In the genomic region with DNA sequence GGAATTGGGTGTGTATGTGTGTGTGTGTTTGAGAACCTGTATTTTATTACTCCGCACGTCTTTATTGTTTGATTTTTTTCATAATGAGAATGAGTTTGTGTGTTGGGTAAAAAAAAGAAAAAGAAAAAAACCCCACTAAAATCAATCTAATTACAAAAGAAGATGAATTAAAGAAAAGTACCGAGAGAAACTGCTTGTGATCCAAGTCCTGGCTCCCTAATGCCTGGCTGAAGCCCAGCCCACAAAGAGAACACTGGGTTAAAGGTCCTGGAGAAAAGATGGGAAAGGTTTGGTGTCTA, we compare ENCODE assay signal across 3 cellular contexts.
A peak's percentile ranks its signal among the peaks of the same experiment; 100 is the strongest.
TF ChIP-seq lines count a peak whose summit lies in the region.

No MANE protein-coding gene starts in this region.

TF ChIP-seq in SK-N-SH, 30 proteins besides CTCF, POLR2A, EP300 and RAD21:
- TF ChIP-seq, protein P1, sequence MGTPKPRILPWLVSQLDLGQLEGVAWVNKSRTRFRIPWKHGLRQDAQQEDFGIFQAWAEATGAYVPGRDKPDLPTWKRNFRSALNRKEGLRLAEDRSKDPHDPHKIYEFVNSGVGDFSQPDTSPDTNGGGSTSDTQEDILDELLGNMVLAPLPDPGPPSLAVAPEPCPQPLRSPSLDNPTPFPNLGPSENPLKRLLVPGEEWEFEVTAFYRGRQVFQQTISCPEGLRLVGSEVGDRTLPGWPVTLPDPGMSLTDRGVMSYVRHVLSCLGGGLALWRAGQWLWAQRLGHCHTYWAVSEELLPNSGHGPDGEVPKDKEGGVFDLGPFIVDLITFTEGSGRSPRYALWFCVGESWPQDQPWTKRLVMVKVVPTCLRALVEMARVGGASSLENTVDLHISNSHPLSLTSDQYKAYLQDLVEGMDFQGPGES (IDR thresholded peaks at IDR 0.05; ENCODE audit: low read depth, low read length) = no peak
- TF ChIP-seq POLR2AphosphoS5 (IDR thresholded peaks at IDR 0.05; ENCODE audit: low read depth, low read length) (no peak), RXRA (IDR thresholded peaks at IDR 0.05; ENCODE audit: borderline replicate concordance, low read depth) (no peak), EZH2phosphoT487 (IDR thresholded peaks at IDR 0.05; ENCODE audit: borderline replicate concordance, low read depth) (no peak), JUND (IDR thresholded peaks at IDR 0.05) (no peak), GABPA (IDR thresholded peaks at IDR 0.05; ENCODE audit: low read depth) (no peak)
- TF ChIP-seq, protein P2, sequence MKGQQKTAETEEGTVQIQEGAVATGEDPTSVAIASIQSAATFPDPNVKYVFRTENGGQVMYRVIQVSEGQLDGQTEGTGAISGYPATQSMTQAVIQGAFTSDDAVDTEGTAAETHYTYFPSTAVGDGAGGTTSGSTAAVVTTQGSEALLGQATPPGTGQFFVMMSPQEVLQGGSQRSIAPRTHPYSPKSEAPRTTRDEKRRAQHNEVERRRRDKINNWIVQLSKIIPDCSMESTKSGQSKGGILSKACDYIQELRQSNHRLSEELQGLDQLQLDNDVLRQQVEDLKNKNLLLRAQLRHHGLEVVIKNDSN (IDR thresholded peaks at IDR 0.05; ENCODE audit: borderline replicate concordance, low read depth) = no peak
- TF ChIP-seq, protein P3, sequence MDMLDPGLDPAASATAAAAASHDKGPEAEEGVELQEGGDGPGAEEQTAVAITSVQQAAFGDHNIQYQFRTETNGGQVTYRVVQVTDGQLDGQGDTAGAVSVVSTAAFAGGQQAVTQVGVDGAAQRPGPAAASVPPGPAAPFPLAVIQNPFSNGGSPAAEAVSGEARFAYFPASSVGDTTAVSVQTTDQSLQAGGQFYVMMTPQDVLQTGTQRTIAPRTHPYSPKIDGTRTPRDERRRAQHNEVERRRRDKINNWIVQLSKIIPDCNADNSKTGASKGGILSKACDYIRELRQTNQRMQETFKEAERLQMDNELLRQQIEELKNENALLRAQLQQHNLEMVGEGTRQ (IDR thresholded peaks at IDR 0.05; ENCODE audit: borderline replicate concordance, low read depth, low read length) = no peak
- TF ChIP-seq, protein P4, sequence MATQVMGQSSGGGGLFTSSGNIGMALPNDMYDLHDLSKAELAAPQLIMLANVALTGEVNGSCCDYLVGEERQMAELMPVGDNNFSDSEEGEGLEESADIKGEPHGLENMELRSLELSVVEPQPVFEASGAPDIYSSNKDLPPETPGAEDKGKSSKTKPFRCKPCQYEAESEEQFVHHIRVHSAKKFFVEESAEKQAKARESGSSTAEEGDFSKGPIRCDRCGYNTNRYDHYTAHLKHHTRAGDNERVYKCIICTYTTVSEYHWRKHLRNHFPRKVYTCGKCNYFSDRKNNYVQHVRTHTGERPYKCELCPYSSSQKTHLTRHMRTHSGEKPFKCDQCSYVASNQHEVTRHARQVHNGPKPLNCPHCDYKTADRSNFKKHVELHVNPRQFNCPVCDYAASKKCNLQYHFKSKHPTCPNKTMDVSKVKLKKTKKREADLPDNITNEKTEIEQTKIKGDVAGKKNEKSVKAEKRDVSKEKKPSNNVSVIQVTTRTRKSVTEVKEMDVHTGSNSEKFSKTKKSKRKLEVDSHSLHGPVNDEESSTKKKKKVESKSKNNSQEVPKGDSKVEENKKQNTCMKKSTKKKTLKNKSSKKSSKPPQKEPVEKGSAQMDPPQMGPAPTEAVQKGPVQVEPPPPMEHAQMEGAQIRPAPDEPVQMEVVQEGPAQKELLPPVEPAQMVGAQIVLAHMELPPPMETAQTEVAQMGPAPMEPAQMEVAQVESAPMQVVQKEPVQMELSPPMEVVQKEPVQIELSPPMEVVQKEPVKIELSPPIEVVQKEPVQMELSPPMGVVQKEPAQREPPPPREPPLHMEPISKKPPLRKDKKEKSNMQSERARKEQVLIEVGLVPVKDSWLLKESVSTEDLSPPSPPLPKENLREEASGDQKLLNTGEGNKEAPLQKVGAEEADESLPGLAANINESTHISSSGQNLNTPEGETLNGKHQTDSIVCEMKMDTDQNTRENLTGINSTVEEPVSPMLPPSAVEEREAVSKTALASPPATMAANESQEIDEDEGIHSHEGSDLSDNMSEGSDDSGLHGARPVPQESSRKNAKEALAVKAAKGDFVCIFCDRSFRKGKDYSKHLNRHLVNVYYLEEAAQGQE (IDR thresholded peaks at IDR 0.05; ENCODE audit: low read depth, low read length) = no peak

TF ChIP-seq in SK-N-SH treated with all-trans-retinoic acid at 6 μM for 48 hours, 23 proteins besides CTCF, POLR2A, EP300 and RAD21 (continues in another document):
- TF ChIP-seq, protein P5, sequence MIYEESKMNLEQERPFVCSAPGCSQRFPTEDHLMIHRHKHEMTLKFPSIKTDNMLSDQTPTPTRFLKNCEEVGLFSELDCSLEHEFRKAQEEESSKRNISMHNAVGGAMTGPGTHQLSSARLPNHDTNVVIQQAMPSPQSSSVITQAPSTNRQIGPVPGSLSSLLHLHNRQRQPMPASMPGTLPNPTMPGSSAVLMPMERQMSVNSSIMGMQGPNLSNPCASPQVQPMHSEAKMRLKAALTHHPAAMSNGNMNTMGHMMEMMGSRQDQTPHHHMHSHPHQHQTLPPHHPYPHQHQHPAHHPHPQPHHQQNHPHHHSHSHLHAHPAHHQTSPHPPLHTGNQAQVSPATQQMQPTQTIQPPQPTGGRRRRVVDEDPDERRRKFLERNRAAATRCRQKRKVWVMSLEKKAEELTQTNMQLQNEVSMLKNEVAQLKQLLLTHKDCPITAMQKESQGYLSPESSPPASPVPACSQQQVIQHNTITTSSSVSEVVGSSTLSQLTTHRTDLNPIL (CRISPR knock-in tag; IDR thresholded peaks at IDR 0.05; ENCODE audit: low read depth) = no peak
- TF ChIP-seq TOX (CRISPR knock-in tag; IDR thresholded peaks at IDR 0.05; ENCODE audit: borderline replicate concordance) (no peak), ZNF565 (CRISPR knock-in tag; conservative IDR thresholded peaks at IDR 0.05; ENCODE audit: low read depth) (no peak), TCF4 (CRISPR knock-in tag; IDR thresholded peaks at IDR 0.05; ENCODE audit: borderline replicate concordance) (no peak), ZNF8 (CRISPR knock-in tag; IDR thresholded peaks at IDR 0.05) (no peak), OSR1 (CRISPR knock-in tag; IDR thresholded peaks at IDR 0.05) (no peak), RARB (CRISPR knock-in tag; IDR thresholded peaks at IDR 0.05) (no peak), PPARA (CRISPR knock-in tag; IDR thresholded peaks at IDR 0.05; ENCODE audit: borderline replicate concordance) (no peak), ZNF70 (CRISPR knock-in tag; IDR thresholded peaks at IDR 0.05) (no peak), ESRRG (CRISPR knock-in tag; IDR thresholded peaks at IDR 0.05) (no peak)
- TF ChIP-seq, protein P6, sequence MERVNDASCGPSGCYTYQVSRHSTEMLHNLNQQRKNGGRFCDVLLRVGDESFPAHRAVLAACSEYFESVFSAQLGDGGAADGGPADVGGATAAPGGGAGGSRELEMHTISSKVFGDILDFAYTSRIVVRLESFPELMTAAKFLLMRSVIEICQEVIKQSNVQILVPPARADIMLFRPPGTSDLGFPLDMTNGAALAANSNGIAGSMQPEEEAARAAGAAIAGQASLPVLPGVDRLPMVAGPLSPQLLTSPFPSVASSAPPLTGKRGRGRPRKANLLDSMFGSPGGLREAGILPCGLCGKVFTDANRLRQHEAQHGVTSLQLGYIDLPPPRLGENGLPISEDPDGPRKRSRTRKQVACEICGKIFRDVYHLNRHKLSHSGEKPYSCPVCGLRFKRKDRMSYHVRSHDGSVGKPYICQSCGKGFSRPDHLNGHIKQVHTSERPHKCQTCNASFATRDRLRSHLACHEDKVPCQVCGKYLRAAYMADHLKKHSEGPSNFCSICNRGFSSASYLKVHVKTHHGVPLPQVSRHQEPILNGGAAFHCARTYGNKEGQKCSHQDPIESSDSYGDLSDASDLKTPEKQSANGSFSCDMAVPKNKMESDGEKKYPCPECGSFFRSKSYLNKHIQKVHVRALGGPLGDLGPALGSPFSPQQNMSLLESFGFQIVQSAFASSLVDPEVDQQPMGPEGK (CRISPR knock-in tag; IDR thresholded peaks at IDR 0.05; ENCODE audit: borderline replicate concordance) = no peak
- TF ChIP-seq, protein P7, sequence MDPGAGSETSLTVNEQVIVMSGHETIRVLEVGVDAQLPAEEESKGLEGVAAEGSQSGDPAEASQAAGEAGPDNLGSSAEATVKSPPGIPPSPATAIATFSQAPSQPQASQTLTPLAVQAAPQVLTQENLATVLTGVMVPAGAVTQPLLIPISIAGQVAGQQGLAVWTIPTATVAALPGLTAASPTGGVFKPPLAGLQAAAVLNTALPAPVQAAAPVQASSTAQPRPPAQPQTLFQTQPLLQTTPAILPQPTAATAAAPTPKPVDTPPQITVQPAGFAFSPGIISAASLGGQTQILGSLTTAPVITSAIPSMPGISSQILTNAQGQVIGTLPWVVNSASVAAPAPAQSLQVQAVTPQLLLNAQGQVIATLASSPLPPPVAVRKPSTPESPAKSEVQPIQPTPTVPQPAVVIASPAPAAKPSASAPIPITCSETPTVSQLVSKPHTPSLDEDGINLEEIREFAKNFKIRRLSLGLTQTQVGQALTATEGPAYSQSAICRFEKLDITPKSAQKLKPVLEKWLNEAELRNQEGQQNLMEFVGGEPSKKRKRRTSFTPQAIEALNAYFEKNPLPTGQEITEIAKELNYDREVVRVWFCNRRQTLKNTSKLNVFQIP (CRISPR knock-in tag; IDR thresholded peaks at IDR 0.05; ENCODE audit: borderline replicate concordance, low read depth) = no peak

TF ChIP-seq in HepG2, 621 proteins besides CTCF, POLR2A, EP300 and RAD21 (continues in another document):
- TF ChIP-seq ZNF547 (CRISPR knock-in tag; IDR thresholded peaks at IDR 0.05) (no peak), ZNF460 (CRISPR knock-in tag; IDR thresholded peaks at IDR 0.05; ENCODE audit: borderline replicate concordance) (no peak), SRSF4 (IDR thresholded peaks at IDR 0.05; ENCODE audit: low read depth, low read length, poor library complexity, severe bottlenecking) (peak; percentile 1), ZNF629 (CRISPR knock-in tag; conservative IDR thresholded peaks at IDR 0.05) (0 out of 2 replicates have a peak, but pooled peaks have one; percentile 32), TP53 (CRISPR knock-in tag; conservative IDR thresholded peaks at IDR 0.05) (no peak)
- TF ChIP-seq, protein P8, sequence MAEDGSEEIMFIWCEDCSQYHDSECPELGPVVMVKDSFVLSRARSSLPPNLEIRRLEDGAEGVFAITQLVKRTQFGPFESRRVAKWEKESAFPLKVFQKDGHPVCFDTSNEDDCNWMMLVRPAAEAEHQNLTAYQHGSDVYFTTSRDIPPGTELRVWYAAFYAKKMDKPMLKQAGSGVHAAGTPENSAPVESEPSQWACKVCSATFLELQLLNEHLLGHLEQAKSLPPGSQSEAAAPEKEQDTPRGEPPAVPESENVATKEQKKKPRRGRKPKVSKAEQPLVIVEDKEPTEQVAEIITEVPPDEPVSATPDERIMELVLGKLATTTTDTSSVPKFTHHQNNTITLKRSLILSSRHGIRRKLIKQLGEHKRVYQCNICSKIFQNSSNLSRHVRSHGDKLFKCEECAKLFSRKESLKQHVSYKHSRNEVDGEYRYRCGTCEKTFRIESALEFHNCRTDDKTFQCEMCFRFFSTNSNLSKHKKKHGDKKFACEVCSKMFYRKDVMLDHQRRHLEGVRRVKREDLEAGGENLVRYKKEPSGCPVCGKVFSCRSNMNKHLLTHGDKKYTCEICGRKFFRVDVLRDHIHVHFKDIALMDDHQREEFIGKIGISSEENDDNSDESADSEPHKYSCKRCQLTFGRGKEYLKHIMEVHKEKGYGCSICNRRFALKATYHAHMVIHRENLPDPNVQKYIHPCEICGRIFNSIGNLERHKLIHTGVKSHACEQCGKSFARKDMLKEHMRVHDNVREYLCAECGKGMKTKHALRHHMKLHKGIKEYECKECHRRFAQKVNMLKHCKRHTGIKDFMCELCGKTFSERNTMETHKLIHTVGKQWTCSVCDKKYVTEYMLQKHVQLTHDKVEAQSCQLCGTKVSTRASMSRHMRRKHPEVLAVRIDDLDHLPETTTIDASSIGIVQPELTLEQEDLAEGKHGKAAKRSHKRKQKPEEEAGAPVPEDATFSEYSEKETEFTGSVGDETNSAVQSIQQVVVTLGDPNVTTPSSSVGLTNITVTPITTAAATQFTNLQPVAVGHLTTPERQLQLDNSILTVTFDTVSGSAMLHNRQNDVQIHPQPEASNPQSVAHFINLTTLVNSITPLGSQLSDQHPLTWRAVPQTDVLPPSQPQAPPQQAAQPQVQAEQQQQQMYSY (CRISPR knock-in tag; IDR thresholded peaks at IDR 0.05) = peak; percentile 72; the same call in 1 of the 2 replicates
- TF ChIP-seq, protein P9, sequence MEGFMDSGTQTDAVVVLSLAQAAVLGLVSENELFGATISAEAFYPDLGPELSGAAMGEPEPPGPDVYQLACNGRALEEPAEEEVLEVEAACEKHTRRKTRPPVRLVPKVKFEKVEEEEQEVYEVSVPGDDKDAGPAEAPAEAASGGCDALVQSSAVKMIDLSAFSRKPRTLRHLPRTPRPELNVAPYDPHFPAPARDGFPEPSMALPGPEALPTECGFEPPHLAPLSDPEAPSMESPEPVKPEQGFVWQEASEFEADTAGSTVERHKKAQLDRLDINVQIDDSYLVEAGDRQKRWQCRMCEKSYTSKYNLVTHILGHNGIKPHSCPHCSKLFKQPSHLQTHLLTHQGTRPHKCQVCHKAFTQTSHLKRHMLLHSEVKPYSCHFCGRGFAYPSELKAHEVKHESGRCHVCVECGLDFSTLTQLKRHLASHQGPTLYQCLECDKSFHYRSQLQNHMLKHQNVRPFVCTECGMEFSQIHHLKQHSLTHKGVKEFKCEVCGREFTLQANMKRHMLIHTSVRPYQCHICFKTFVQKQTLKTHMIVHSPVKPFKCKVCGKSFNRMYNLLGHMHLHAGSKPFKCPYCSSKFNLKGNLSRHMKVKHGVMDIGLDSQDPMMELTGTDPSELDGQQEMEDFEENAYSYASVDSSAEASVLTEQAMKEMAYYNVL (CRISPR knock-in tag; IDR thresholded peaks at IDR 0.05; ENCODE audit: borderline replicate concordance) = no peak
- TF ChIP-seq, protein P10, sequence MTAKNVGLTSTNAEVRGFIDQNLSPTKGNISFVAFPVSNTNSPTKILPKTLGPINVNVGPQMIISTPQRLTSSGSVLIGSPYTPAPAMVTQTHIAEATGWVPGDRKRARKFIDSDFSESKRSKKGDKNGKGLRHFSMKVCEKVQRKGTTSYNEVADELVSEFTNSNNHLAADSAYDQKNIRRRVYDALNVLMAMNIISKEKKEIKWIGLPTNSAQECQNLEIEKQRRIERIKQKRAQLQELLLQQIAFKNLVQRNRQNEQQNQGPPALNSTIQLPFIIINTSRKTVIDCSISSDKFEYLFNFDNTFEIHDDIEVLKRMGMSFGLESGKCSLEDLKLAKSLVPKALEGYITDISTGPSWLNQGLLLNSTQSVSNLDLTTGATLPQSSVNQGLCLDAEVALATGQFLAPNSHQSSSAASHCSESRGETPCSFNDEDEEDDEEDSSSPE (CRISPR knock-in tag; IDR thresholded peaks at IDR 0.05) = no peak
- TF ChIP-seq, protein P11, sequence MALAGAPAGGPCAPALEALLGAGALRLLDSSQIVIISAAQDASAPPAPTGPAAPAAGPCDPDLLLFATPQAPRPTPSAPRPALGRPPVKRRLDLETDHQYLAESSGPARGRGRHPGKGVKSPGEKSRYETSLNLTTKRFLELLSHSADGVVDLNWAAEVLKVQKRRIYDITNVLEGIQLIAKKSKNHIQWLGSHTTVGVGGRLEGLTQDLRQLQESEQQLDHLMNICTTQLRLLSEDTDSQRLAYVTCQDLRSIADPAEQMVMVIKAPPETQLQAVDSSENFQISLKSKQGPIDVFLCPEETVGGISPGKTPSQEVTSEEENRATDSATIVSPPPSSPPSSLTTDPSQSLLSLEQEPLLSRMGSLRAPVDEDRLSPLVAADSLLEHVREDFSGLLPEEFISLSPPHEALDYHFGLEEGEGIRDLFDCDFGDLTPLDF (CRISPR knock-in tag; IDR thresholded peaks at IDR 0.05) = peak; percentile 46; the same call in 1 of the 2 replicates
